ENCODE assay signal across 19 cellular contexts in genomic region chr12:27535318-27535717, GRCh38.
"Had no signal": no experiment of that assay in that cellular context is flagged by ENCODE, and none has a peak within 500 bp of the region (broad histone marks: within the 10 kb centered on the region; RNA-seq: fewer than 3 reads in every experiment).

No MANE protein-coding gene starts in this region.

- H3K4me3 Mint-ChIP-seq: activated CD4-positive, alpha-beta memory T cell treated with anti-CD3 and anti-CD28 coated beads, Interleukin-2, amount 10 ng/mL, durations not matched to agents 7 days and 5 days; neural progenitor cell had no signal

- H3K9me3 ChIP-seq: body of pancreas, heart left ventricle, pancreas had no signal

- H3K4me2 ChIP-seq: neural progenitor cell had no signal

- H3K4me1 ChIP-seq: neural progenitor cell had no signal

- DNase-seq: activated CD4-positive, alpha-beta memory T cell treated with anti-CD3 and anti-CD28 coated beads, Interleukin-2, amount 10 ng/mL, durations not matched to agents 7 days and 5 days; activated CD4-positive, alpha-beta T cell treated with anti-CD3 and anti-CD28 coated beads for 1 hour; activated CD8-positive, alpha-beta memory T cell treated with anti-CD3 and anti-CD28 coated beads, Interleukin-2, amount 50 U/mL, for 4 hours; activated naive CD4-positive, alpha-beta T cell; amniotic stem cell; body of pancreas; central memory CD4-positive, alpha-beta T cell; effector CD4-positive, alpha-beta T cell; foreskin melanocyte; heart left ventricle; pancreas; stimulated activated CD4-positive, alpha-beta T cell treated with anti-CD3 and anti-CD28 coated beads, Interleukin-4, amount 100 ng/mL, for 1 hour; stimulated activated CD8-positive, alpha-beta memory T cell treated with anti-CD3 and anti-CD28 coated beads, Interleukin-4, amount 100 ng/mL, for 48 hours; T-helper 9 cell had no signal

- ATAC-seq: body of pancreas, heart left ventricle, pancreas had no signal

- H3K27ac ChIP-seq: body of pancreas, coronary artery, neural progenitor cell, pancreas had no signal

- FAIRE-seq: endothelial cell of umbilical vein, keratinocyte, pancreas had no signal

- H3K9ac ChIP-seq: neural progenitor cell had no signal

- H3K9me3 Mint-ChIP-seq: activated CD4-positive, alpha-beta memory T cell treated with anti-CD3 and anti-CD28 coated beads, Interleukin-2, amount 10 ng/mL, durations not matched to agents 7 days and 5 days; stimulated activated naive CD8-positive, alpha-beta T cell treated with anti-CD3 and anti-CD28 coated beads, Interleukin-15, Interleukin-2, amounts not matched to agents 100 ng/mL and 50 ng/mL, for 24 hours had no signal

- H3K27me3 ChIP-seq: body of pancreas, heart left ventricle, neural progenitor cell, pancreas had no signal

- H3K4me3 ChIP-seq: body of pancreas, coronary artery, heart left ventricle, neural progenitor cell, pancreas had no signal

- H3K36me3 ChIP-seq: neural progenitor cell, pancreas had no signal

- H2AFZ ChIP-seq: neural progenitor cell had no signal

- H3K27ac Mint-ChIP-seq: activated CD4-positive, alpha-beta memory T cell treated with anti-CD3 and anti-CD28 coated beads, Interleukin-2, amount 10 ng/mL, durations not matched to agents 7 days and 5 days had no signal

- H3K27me3 Mint-ChIP-seq: stimulated activated naive CD8-positive, alpha-beta T cell treated with anti-CD3 and anti-CD28 coated beads, Interleukin-15, Interleukin-2, amounts not matched to agents 100 ng/mL and 50 ng/mL, for 24 hours had no signal
